In genomic region chr3:15159501-15160136, GRCh38 we compare ENCODE assay signal across 1 cellular context.
TF ChIP-seq lines count a peak whose summit lies in the region.

No MANE protein-coding gene starts in this region.

TF ChIP-seq in GM23338, 12 proteins besides CTCF, POLR2A, EP300 and RAD21 (continued from another document):
- TF ChIP-seq ZNF462 (CRISPR knock-in tag; IDR thresholded peaks at IDR 0.05) (no peak), JUNB (IDR thresholded peaks at IDR 0.05; ENCODE audit: unreplicated experiment) (no peak), EZH2 (IDR thresholded peaks at IDR 0.05; ENCODE audit: low read depth, unreplicated experiment) (no peak), ETS1 (IDR thresholded peaks at IDR 0.05) (no peak)
TF ChIP-seq in GM23338: peak in this region for 0.
